ENCODE assay signal across 15 cellular contexts in genomic region chr14:69669375-69669774, GRCh38. TPM values are rescaled to one million over a fixed set of nuclear protein-coding genes. Genes with fewer than 3 reads are reported as not detected.
DNase-seq lines count a peak whose midpoint lies in the region; ATAC-seq, FAIRE-seq and TF ChIP-seq lines count a peak whose summit lies in the region.
"Had no signal": no experiment of that assay in that cellular context is flagged by ENCODE, and none has a peak within 500 bp of the region (broad histone marks: within the 10 kb centered on the region; RNA-seq: fewer than 3 reads in every experiment).

No MANE protein-coding gene starts in this region.

- H3K27ac ChIP-seq in Karpas-422 (ENCODE audit: low read length) (peak overlapping the region; percentile 92), astrocyte (ENCODE audit: low read depth, low read length) (no peak overlapping the region), pancreas (no peak overlapping the region)
- H3K27ac ChIP-seq: coronary artery had no signal

- intact Hi-C loops in pancreas (cut with DNase I), result loop anchor here in 1 of 3 donors (10.0 kb wide), 1 partner anchor 45 kb away; no protein-coding TSS in a partner anchor

- no peaks in the 10 kb centered on the region for H3K27me3 ChIP-seq in Karpas-422 (ENCODE audit: low read length)
- H3K27me3 ChIP-seq in astrocyte (ENCODE audit: insufficient read depth, low read length), result no peaks in the 10 kb centered on the region
- H3K27me3 ChIP-seq in pancreas, result no peaks in the 10 kb centered on the region
- H3K27me3 ChIP-seq: tibial artery had no signal

- H3K9ac ChIP-seq in Karpas-422 (ENCODE audit: low read length) (0 out of 2 replicates have a peak overlapping the region, but pooled peaks have one; percentile 62), astrocyte (ENCODE audit: low read length) (no peak overlapping the region)

- H3K9me3 ChIP-seq in Karpas-422 (ENCODE audit: low read length) (no peaks in the 10 kb centered on the region), astrocyte (ENCODE audit: insufficient read depth, low read depth, low read length) (no peaks in the 10 kb centered on the region), pancreas (no peaks in the 10 kb centered on the region)
- H3K9me3 ChIP-seq: tibial artery had no signal

- peaks cover 84% of the 10 kb centered on the region for H3K36me3 Mint-ChIP-seq in activated T-cell treated with anti-CD3 and anti-CD28 coated beads, Interleukin-2, amount 50 U/mL, for 24 hours (ENCODE audit: low read depth)
- peaks cover 13% of the 10 kb centered on the region for H3K36me3 Mint-ChIP-seq in astrocyte (ENCODE audit: low read depth, unreplicated experiment)
- H3K36me3 Mint-ChIP-seq in stimulated activated memory B cell treated with anti-CD40 and anti-IgM and Interleukin-4, amounts not matched to agents 10 μg/mL and 1 μg/mL and 100 μg/mL, for 72 hours, result peaks cover 27% of the 10 kb centered on the region

- no peaks in the 10 kb centered on the region for H3K9me2 ChIP-seq in Karpas-422 (replicated peaks; ENCODE audit: insufficient read depth, low read length)

- H3K27ac Mint-ChIP-seq in activated T-cell treated with anti-CD3 and anti-CD28 coated beads, Interleukin-2, amount 50 U/mL, for 24 hours, result peak overlapping the region; percentile 99
- H3K27ac Mint-ChIP-seq in astrocyte (ENCODE audit: unreplicated experiment), result peak overlapping the region; percentile 75
- H3K27ac Mint-ChIP-seq in stimulated activated memory B cell treated with anti-CD40 and anti-IgM and Interleukin-4, amounts not matched to agents 10 μg/mL and 1 μg/mL and 100 μg/mL, for 72 hours, result peak overlapping the region; percentile 46

- FAIRE-seq in astrocyte (lab: Jason Lieb, UNC) (no peak), pancreas (lab: Jason Lieb, UNC) (no peak)
- FAIRE-seq: RCC 7860 had no signal

- H3K4me2 ChIP-seq in Karpas-422 (ENCODE audit: low read depth, low read length, poor library complexity, severe bottlenecking) (peak overlapping the region; percentile 66), astrocyte (ENCODE audit: low read length) (no peak overlapping the region)

- TF ChIP-seq CTCF in astrocyte (IDR thresholded peaks at IDR 0.05; ENCODE audit: insufficient read depth, low read depth, low read length), result no peak
- TF ChIP-seq CTCF in pancreas (IDR thresholded peaks at IDR 0.05), result no peak

- H2AFZ ChIP-seq in Karpas-422 (ENCODE audit: low read length) (no peak overlapping the region), astrocyte (ENCODE audit: low read depth, low read length) (no peak overlapping the region)

- H3K79me2 ChIP-seq in Karpas-422 (ENCODE audit: low read length) (peaks cover 96% of the 10 kb centered on the region), astrocyte (ENCODE audit: insufficient read depth, low read length) (peaks cover 78% of the 10 kb centered on the region)

- H3K4me1 ChIP-seq in Karpas-422 (ENCODE audit: low read length) (peaks cover 96% of the 10 kb centered on the region), astrocyte (ENCODE audit: insufficient read depth, low read length) (peaks cover 16% of the 10 kb centered on the region), pancreas (peaks cover 25 to 64% (median 48%) of the 10 kb centered on the region in 3 donors)

- no peaks in the 10 kb centered on the region for H3K27me3 Mint-ChIP-seq in activated T-cell treated with anti-CD3 and anti-CD28 coated beads, Interleukin-2, amount 50 U/mL, for 24 hours
- H3K27me3 Mint-ChIP-seq in astrocyte (ENCODE audit: low read depth, unreplicated experiment), result no peaks in the 10 kb centered on the region
- no peaks in the 10 kb centered on the region for H3K27me3 Mint-ChIP-seq in stimulated activated memory B cell treated with anti-CD40 and anti-IgM and Interleukin-4, amounts not matched to agents 10 μg/mL and 1 μg/mL and 100 μg/mL, for 72 hours

- no peak overlapping the region for H3K4me3 Mint-ChIP-seq in activated T-cell treated with anti-CD3 and anti-CD28 coated beads, Interleukin-2, amount 50 U/mL, for 24 hours
- H3K4me3 Mint-ChIP-seq in astrocyte (ENCODE audit: unreplicated experiment), result no peak overlapping the region
- no peak overlapping the region for H3K4me3 Mint-ChIP-seq in stimulated activated memory B cell treated with anti-CD40 and anti-IgM and Interleukin-4, amounts not matched to agents 10 μg/mL and 1 μg/mL and 100 μg/mL, for 72 hours
- H3K4me3 Mint-ChIP-seq: nephron progenitor cell had no signal

- 83 to 95% methylated on average over 2 of the region's 2 CpGs for WGBS in pancreas, 2 donors

- H4K20me1 ChIP-seq in Karpas-422 (ENCODE audit: insufficient read depth, low read depth, low read length) (no peaks in the 10 kb centered on the region), astrocyte (ENCODE audit: insufficient read depth, low read length) (peaks cover 89% of the 10 kb centered on the region)

- H3K4me1 Mint-ChIP-seq in activated T-cell treated with anti-CD3 and anti-CD28 coated beads, Interleukin-2, amount 50 U/mL, for 24 hours (ENCODE audit: low read depth), result peaks cover 96% of the 10 kb centered on the region
- H3K4me1 Mint-ChIP-seq in astrocyte (ENCODE audit: low read depth, unreplicated experiment), result peaks cover 29% of the 10 kb centered on the region
- H3K4me1 Mint-ChIP-seq in stimulated activated memory B cell treated with anti-CD40 and anti-IgM and Interleukin-4, amounts not matched to agents 10 μg/mL and 1 μg/mL and 100 μg/mL, for 72 hours, result peaks cover 99% of the 10 kb centered on the region

- no peak for ATAC-seq in stimulated activated memory B cell treated with anti-CD40 and anti-IgM and Interleukin-4, amounts not matched to agents 10 μg/mL and 1 μg/mL and 100 μg/mL, for 72 hours
- ATAC-seq in pancreas, result no peak

- DNase-seq in activated T-cell treated with anti-CD3 and anti-CD28 coated beads, Interleukin-2, amount 50 U/mL, for 24 hours, result no peak
- DNase-seq in activated T-cell treated with anti-CD3 and anti-CD28 coated beads, Interleukin-2, amount 50 U/mL, for 1 hour, result no peak
- DNase-seq in Karpas-422, result no peak
- no peak for DNase-seq in astrocyte (ENCODE audit: low read depth)
- DNase-seq in DMS153 treated with DMSO at 0.1 percent for 48 hours (lab: John Stamatoyannopoulos, UW; ENCODE audit: unreplicated experiment), result no peak
- DNase-seq in pancreas, result no peak
- no peak for DNase-seq in retina
- DNase-seq: activated gamma-delta T cell, nephron progenitor cell, tibial artery had no signal

- H3K36me3 ChIP-seq in Karpas-422 (ENCODE audit: insufficient read depth, low read length), result no peaks in the 10 kb centered on the region
- H3K36me3 ChIP-seq in astrocyte (ENCODE audit: insufficient read depth, low read length), result no peaks in the 10 kb centered on the region
- H3K36me3 ChIP-seq in pancreas, result no peaks in the 10 kb centered on the region
- H3K36me3 ChIP-seq: tibial artery had no signal

- peaks cover 3% of the 10 kb centered on the region for H3K9me3 Mint-ChIP-seq in activated T-cell treated with anti-CD3 and anti-CD28 coated beads, Interleukin-2, amount 50 U/mL, for 24 hours
- no peaks in the 10 kb centered on the region for H3K9me3 Mint-ChIP-seq in astrocyte (ENCODE audit: unreplicated experiment)
- H3K9me3 Mint-ChIP-seq in stimulated activated memory B cell treated with anti-CD40 and anti-IgM and Interleukin-4, amounts not matched to agents 10 μg/mL and 1 μg/mL and 100 μg/mL, for 72 hours, result no peaks in the 10 kb centered on the region
- H3K9me3 Mint-ChIP-seq: brain, nephron progenitor cell had no signal

- no peak overlapping the region for H3K4me3 ChIP-seq in Karpas-422 (ENCODE audit: low read length)
- no peak overlapping the region for H3K4me3 ChIP-seq in astrocyte (ENCODE audit: insufficient read depth, low read depth, low read length)
- H3K4me3 ChIP-seq in pancreas, result no peak overlapping the region
- H3K4me3 ChIP-seq: coronary artery, lung, tibial artery had no signal

RNA-seq across cellular contexts. Expression of gene SUSD6, which starts 58.0 kb away (rescaled TPM):
- total RNA-seq in Karpas-422 (2014; rRNA removed; shearing (Covaris generic); ENCODE audit: low replicate concordance), result 43.8 and 46.0 TPM in 2 replicates
- total RNA-seq in astrocyte (25.6 and 30.6 TPM in 2 replicates), pancreas (10 to 100 TPM; 17.8 to 41.9 (median 22.8) TPM)
- 10 to 100 TPM in 1 of 2 donors, 1 to 10 TPM in 1; 8.9 to 12.2 TPM for polyA plus RNA-seq in pancreas

Comparison
In these comparisons a context has a peak if more than half of its experiments do, and no peak if none do; other contexts are left out.
1. H3K27ac Mint-ChIP-seq: peak in every context shown above with its lines; median percentile 99 in activated T-cell treated with anti-CD3 and anti-CD28 coated beads, Interleukin-2, amount 50 U/mL, for 24 hours; 75 in astrocyte; 46 in stimulated activated memory B cell treated with anti-CD40 and anti-IgM and Interleukin-4, amounts not matched to agents 10 μg/mL and 1 μg/mL and 100 μg/mL, for 72 hours.